In genomic region chr17:56499799-56500388, GRCh38 we compare ENCODE assay signal across 8 cellular contexts.
DNase-seq lines count a peak whose midpoint lies in the region; ATAC-seq and TF ChIP-seq lines count a peak whose summit lies in the region.

No MANE protein-coding gene starts in this region.

- DNase-seq in A172 (ENCODE audit: low spot score) = peak; percentile 34
- peak; percentile 12 for DNase-seq in Panc1 (ENCODE audit: low read depth, low spot score)
- DNase-seq in fibroblast of mammary gland (ENCODE audit: low read depth) = peak; percentile 43
- no peak for DNase-seq in upper lobe of left lung
- DNase-seq in DMS153 treated with DMSO at 0.1 percent for 48 hours (lab: John Stamatoyannopoulos, UW; ENCODE audit: unreplicated experiment) = no peak
- DNase-seq in Right ventricle myocardium superior = no peak

- no peak for TF ChIP-seq EP300 in upper lobe of left lung (IDR thresholded peaks at IDR 0.05)

- no peak overlapping the region for H3K4me3 ChIP-seq in Panc1 (ENCODE audit: low read depth in 2 of 2, low read length in 2 of 2)
- no peak overlapping the region for H3K4me3 ChIP-seq in fibroblast of mammary gland (ENCODE audit: control insufficient read depth, low read depth, low read length)
- no peak overlapping the region for H3K4me3 ChIP-seq in upper lobe of left lung

- H3K9me3 ChIP-seq in Panc1 (ENCODE audit: control insufficient read depth, insufficient read depth, low read depth, low read length) (no peaks in the 10 kb centered on the region), upper lobe of left lung (no peaks in the 10 kb centered on the region)

- no peaks in the 10 kb centered on the region for H3K36me3 ChIP-seq in Panc1 (ENCODE audit: control insufficient read depth, insufficient read depth, low read length)
- H3K36me3 ChIP-seq in upper lobe of left lung = no peaks in the 10 kb centered on the region

- H3K27ac ChIP-seq in Panc1 (ENCODE audit: low read length) = no peak overlapping the region
- no peak overlapping the region for H3K27ac ChIP-seq in upper lobe of left lung

- no peak for ATAC-seq in Panc1
- no peak for ATAC-seq in upper lobe of left lung (ENCODE audit: low FRiP score in 2 of 2)
- ATAC-seq in GM18909 (IDR thresholded peaks at IDR 0.05; ENCODE audit: poor library complexity, unreplicated experiment) = no peak
- no peak for ATAC-seq in Right ventricle myocardium superior (ENCODE audit: poor library complexity)

- TF ChIP-seq CTCF in GM12872 (IDR thresholded peaks at IDR 0.05; ENCODE audit: insufficient read depth, low read depth, low read length) (peak; percentile 47; the same call in 2 of the 3 replicates), Panc1 (IDR thresholded peaks at IDR 0.05) (peak; percentile 57; the same call in 1 of the 2 replicates), fibroblast of mammary gland (conservative IDR thresholded peaks at IDR 0.05; ENCODE audit: control insufficient read depth, insufficient read depth, low read depth, low read length) (peak; percentile 52), upper lobe of left lung (IDR thresholded peaks at IDR 0.05) (peak in 4 of 6 experiments; percentile 15 to 39 (median 34))

- H3K27me3 ChIP-seq in Panc1 (ENCODE audit: control insufficient read depth, insufficient read depth, low read length) = 0 out of 2 replicates have a peak, but pooled peaks cover 2% of the 10 kb centered on the region
- no peaks in the 10 kb centered on the region for H3K27me3 ChIP-seq in upper lobe of left lung

- 62 to 83% methylated on average over 1 of the region's 1 CpG for WGBS in upper lobe of left lung, 2 donors

- CTCF ChIA-PET in Panc1 (lab: Charles Lee) = interaction anchor here (0.5 to 1.5 kb wide), 7 partner anchors 12 to 1404 kb away, joined by 3 to 15 read pairs (median 4); no protein-coding TSS in a partner anchor

- no peak for TF ChIP-seq POLR2A in upper lobe of left lung (IDR thresholded peaks at IDR 0.05)

- BruUV-seq in Panc1 (replicated peaks; lab: Mats Ljungman, UMichigan) = no TSS peak

- in situ Hi-C loops in Panc1 (cut with HindIII; ENCODE audit: low pct_unique_long_range_greater_than_20kb, low sequenced_read_pairs) = no loop called here

- POLR2A ChIA-PET in Panc1 (lab: Charles Lee) = interaction anchor here (0.6 kb wide), 1 partner anchor 1874 kb away, joined by 3 read pairs; no protein-coding TSS in a partner anchor

- H3K4me1 ChIP-seq in Panc1 (ENCODE audit: control insufficient read depth, insufficient read depth, low read length) (no peaks in the 10 kb centered on the region), upper lobe of left lung (no peaks in the 10 kb centered on the region)

- intact Hi-C loops in Panc1 (cut with micrococcal nuclease; ENCODE audit: unreplicated experiment) = loop anchor here (5.0 kb wide), 1 partner anchor 217 kb away; no protein-coding TSS in a partner anchor
- intact Hi-C loops in Right ventricle myocardium superior (cut with DNase I) = loop anchor here (10.0 kb wide), 1 partner anchor 215 kb away; no protein-coding TSS in a partner anchor

Comparison
In these comparisons a context has a peak if more than half of its experiments do, and no peak if none do; other contexts are left out.
1. DNase-seq: peak in A172 (single experiment), Panc1 (single experiment) and fibroblast of mammary gland (single experiment); none in upper lobe of left lung (0 of 2), DMS153 treated with DMSO at 0.1 percent for 48 hours (single experiment) and Right ventricle myocardium superior (single experiment).
2. Peak in every context shown above with its lines, with median percentiles within 50 percentile points of each other: CTCF ChIP-seq.